18 cellular contexts compared by ENCODE assay signal in genomic region chr10:127922206-127922605, GRCh38. TPM values are rescaled to one million over a fixed set of nuclear protein-coding genes. Genes with fewer than 3 reads are reported as not detected.
DNase-seq lines count a peak whose midpoint lies in the region; ATAC-seq and TF ChIP-seq lines count a peak whose summit lies in the region.
"Had no signal": no experiment of that assay in that cellular context is flagged by ENCODE, and none has a peak within 500 bp of the region (broad histone marks: within the 10 kb centered on the region; RNA-seq: fewer than 3 reads in every experiment).

No MANE protein-coding gene starts in this region.

- H3K27ac ChIP-seq in heart left ventricle = peak overlapping the region; percentile 55 to 95 (median 82)
- peak overlapping the region; percentile 82 to 86 for H3K27ac ChIP-seq in coronary artery
- no peak overlapping the region for H3K27ac ChIP-seq in neuronal stem cell (replicated peaks; ENCODE audit: low read length)
- H3K27ac ChIP-seq in transverse colon = peak overlapping the region; percentile 22 to 54 (median 39)

- H2BK15ac ChIP-seq in neuronal stem cell (ENCODE audit: low read length) = no peak overlapping the region

- no peak for TF ChIP-seq EP300 in transverse colon (IDR thresholded peaks at IDR 0.05; ENCODE audit: low read depth)

- H2AFZ ChIP-seq in neuronal stem cell (ENCODE audit: low read length) = no peak overlapping the region

- no peak overlapping the region for H3K14ac ChIP-seq in neuronal stem cell (ENCODE audit: low read length)

- H3K9me3 ChIP-seq in heart left ventricle (no peaks in the 10 kb centered on the region), neuronal stem cell (replicated peaks in 1 of 2; ENCODE audit: control insufficient read depth in 2 of 2, insufficient read depth in 1 of 2, low read depth in 1 of 2, low read length in 2 of 2) (peaks cover 0 to 3% of the 10 kb centered on the region in 2 donors), transverse colon (no peaks in the 10 kb centered on the region)

- ATAC-seq in heart left ventricle (no peak), left cardiac atrium (no peak)
- ATAC-seq: stimulated activated memory B cell treated with anti-CD40 and anti-IgM and Interleukin-4, amounts not matched to agents 10 μg/mL and 1 μg/mL and 100 μg/mL, for 72 hours had no signal

- no peak for TF ChIP-seq POLR2A in heart left ventricle (IDR thresholded peaks at IDR 0.05)
- no peak for TF ChIP-seq POLR2A in transverse colon (IDR thresholded peaks at IDR 0.05)

- H4K91ac ChIP-seq in neuronal stem cell (ENCODE audit: low read depth, low read length, poor library complexity) = no peak overlapping the region

- WGBS in heart left ventricle, 4 donors = 93 to 100% (median 96%) methylated on average over 1 to 9 of the region's 9 CpGs
- WGBS in neuronal stem cell (ENCODE audit: extremely low coverage in 2 of 2, insufficient read length in 2 of 2, insufficient replicate concordance in 1 of 2), 2 donors = no CpG with 5 or more reads among the region's 9 CpGs
- WGBS in transverse colon (ENCODE audit: low coverage in 1 of 2), 2 donors = 89% methylated on average over 9 of the region's 9 CpGs; no CpG with 5 or more reads in 1 of the 2 donors

- H3K4ac ChIP-seq in neuronal stem cell (ENCODE audit: low read length) = no peak overlapping the region

- H3K4me1 ChIP-seq in heart left ventricle (peaks cover 6 to 97% (median 74%) of the 10 kb centered on the region in 12 donors), neuronal stem cell (ENCODE audit: control insufficient read depth in 2 of 2, insufficient read depth in 1 of 2, low read depth in 1 of 2, low read length in 2 of 2) (peaks cover 0 to 7% of the 10 kb centered on the region in 2 donors), transverse colon (peaks cover 0 to 38% (median 0%) of the 10 kb centered on the region in 4 donors)

- H2AK5ac ChIP-seq in neuronal stem cell (ENCODE audit: low read depth, low read length) = no peak overlapping the region

- H3K23ac ChIP-seq in neuronal stem cell (ENCODE audit: low read depth, low read length, poor library complexity) = no peak overlapping the region

- no peak overlapping the region for H2BK120ac ChIP-seq in neuronal stem cell (ENCODE audit: low read depth, low read length)

- peak overlapping the region; percentile 67 for H3K18ac ChIP-seq in neuronal stem cell (ENCODE audit: low read length)

- H3K36me3 ChIP-seq in heart left ventricle (no peaks in the 10 kb centered on the region), neuronal stem cell (replicated peaks in 1 of 2; ENCODE audit: control insufficient read depth in 2 of 2, insufficient read depth in 2 of 2, low read length in 2 of 2) (no peaks in the 10 kb centered on the region), transverse colon (no peaks in the 10 kb centered on the region)

- H3K9ac ChIP-seq in neuronal stem cell (ENCODE audit: low read depth, low read length, poor library complexity) = no peak overlapping the region

- H2BK12ac ChIP-seq in neuronal stem cell (ENCODE audit: low read length) = no peak overlapping the region

- no peaks in the 10 kb centered on the region for H3K27me3 ChIP-seq in heart left ventricle
- no peaks in the 10 kb centered on the region for H3K27me3 ChIP-seq in neuronal stem cell (ENCODE audit: control insufficient read depth in 3 of 3, insufficient read depth in 3 of 3, low read depth in 1 of 3, low read length in 3 of 3)
- H3K27me3 ChIP-seq in transverse colon = no peaks in the 10 kb centered on the region

- peak overlapping the region; percentile 17 for H2BK5ac ChIP-seq in neuronal stem cell (ENCODE audit: low read length)

- H3K4me3 ChIP-seq in heart left ventricle (no peak overlapping the region), coronary artery (no peak overlapping the region), neuronal stem cell (ENCODE audit: low read length in 2 of 2) (no peak overlapping the region), transverse colon (no peak overlapping the region)

- no peaks in the 10 kb centered on the region for H3K79me1 ChIP-seq in neuronal stem cell (ENCODE audit: low read depth, low read length)

- no peak overlapping the region for H4K8ac ChIP-seq in neuronal stem cell (ENCODE audit: low read depth, low read length)

- H3K4me2 ChIP-seq in neuronal stem cell (ENCODE audit: insufficient read depth, low read length, poor library complexity, severe bottlenecking) = no peak overlapping the region

- peak in 1 of 5 donors; percentile 60 for DNase-seq in heart left ventricle
- no peak for DNase-seq in left cardiac atrium
- DNase-seq in coronary artery (ENCODE audit: low spot score) = peak; percentile 69
- no peak for DNase-seq in neuronal stem cell (ENCODE audit: low spot score)
- DNase-seq in transverse colon = no peak
- no peak for DNase-seq in NCI-H2107 (lab: John Stamatoyannopoulos, UW)
- no peak for DNase-seq in RKO (ENCODE audit: low spot score)
- DNase-seq in NCI-H774 (lab: John Stamatoyannopoulos, UW) = no peak
- DNase-seq: activated CD4-positive, alpha-beta T cell treated with anti-CD3 and anti-CD28 coated beads, Interleukin-2, amount 50 U/mL, for 1 hour; activated naive CD4-positive, alpha-beta T cell treated with anti-CD3 and anti-CD28 coated beads, Interleukin-2, amount 50 U/mL, for 16 hours; CD4-positive, CD25-positive, alpha-beta regulatory T cell; DND-41; effector CD4-positive, alpha-beta T cell; NCI-H1417 had no signal

- intact Hi-C loops in heart left ventricle (cut with DNase I) = loop anchor here in 3 of 10 donors (5.0 to 10.0 kb wide), 2 partner anchors 50 to 53 kb away; no protein-coding TSS in a partner anchor
- intact Hi-C loops in left cardiac atrium (cut with DNase I) = no loop called here
- intact Hi-C loops in transverse colon (cut with DNase I; ENCODE audit: low total_unique reads) = no loop called here

- TF ChIP-seq CTCF in heart left ventricle (IDR thresholded peaks at IDR 0.05) (no peak), coronary artery (IDR thresholded peaks at IDR 0.05) (no peak), transverse colon (IDR thresholded peaks at IDR 0.05) (no peak)

- in situ Hi-C loops in transverse colon (cut with MboI; ENCODE audit: low pct_ligation_motif_present in 1 of 4, low pct_unique_long_range_greater_than_20kb in 1 of 4, low sequenced_read_pairs in 3 of 4) = loop anchor here in 1 of 4 donors (25.0 kb wide), 1 partner anchor 90 kb away; no protein-coding TSS in a partner anchor

RNA-seq across cellular contexts. Expression of gene PTPRE, which starts 15.3 kb away (rescaled TPM):
- 10 to 100 TPM; 13.9 to 55.0 (median 26.8) TPM for total RNA-seq in heart left ventricle
- polyA plus RNA-seq in heart left ventricle = 10 to 100 TPM in 1 of 2 donors, 1 to 10 TPM in 1; 6.9 to 18.4 TPM
- total RNA-seq in left cardiac atrium = 10 to 100 TPM; 14.2 to 24.3 TPM
- polyA plus RNA-seq in neuronal stem cell (2013, experiment 1 of 2) = 0.52 TPM
- 1.0 TPM for polyA plus RNA-seq in neuronal stem cell (2013, experiment 2 of 2)
- 10 to 100 TPM; 25.7 to 43.6 (median 26.7) TPM for total RNA-seq in transverse colon

RNA-seq across cellular contexts. Expression of gene CLRN3, which starts 29.5 kb away (rescaled TPM):
- total RNA-seq in heart left ventricle (under 1 TPM in 1 of 9 donors, not detected in 8; 0.35 TPM), left cardiac atrium (not detected), transverse colon (100 to 1,000 TPM in 2 of 4 donors, 10 to 100 TPM in 2; 35.2 to 167 (median 77.1) TPM)
- polyA plus RNA-seq in heart left ventricle = not detected
- polyA plus RNA-seq in neuronal stem cell (2013, experiment 1 of 2) = not detected
- polyA plus RNA-seq in neuronal stem cell (2013, experiment 2 of 2) = not detected
- total RNA-seq: A172; CD4-positive, CD25-positive, alpha-beta regulatory T cell; kidney epithelial cell had no signal
- polyA plus RNA-seq: CD4-positive, CD25-positive, alpha-beta regulatory T cell; urinary bladder had no signal

Comparison
In these comparisons a context has a peak if more than half of its experiments do, and no peak if none do; other contexts are left out.
1. RNA of gene CLRN3, which starts 29.5 kb away (total RNA-seq): 35.2 to 167 TPM in transverse colon; not detected in left cardiac atrium and 0.35 TPM in heart left ventricle; every median in the first group is over 10 times any median in the second.